In the genomic region with DNA sequence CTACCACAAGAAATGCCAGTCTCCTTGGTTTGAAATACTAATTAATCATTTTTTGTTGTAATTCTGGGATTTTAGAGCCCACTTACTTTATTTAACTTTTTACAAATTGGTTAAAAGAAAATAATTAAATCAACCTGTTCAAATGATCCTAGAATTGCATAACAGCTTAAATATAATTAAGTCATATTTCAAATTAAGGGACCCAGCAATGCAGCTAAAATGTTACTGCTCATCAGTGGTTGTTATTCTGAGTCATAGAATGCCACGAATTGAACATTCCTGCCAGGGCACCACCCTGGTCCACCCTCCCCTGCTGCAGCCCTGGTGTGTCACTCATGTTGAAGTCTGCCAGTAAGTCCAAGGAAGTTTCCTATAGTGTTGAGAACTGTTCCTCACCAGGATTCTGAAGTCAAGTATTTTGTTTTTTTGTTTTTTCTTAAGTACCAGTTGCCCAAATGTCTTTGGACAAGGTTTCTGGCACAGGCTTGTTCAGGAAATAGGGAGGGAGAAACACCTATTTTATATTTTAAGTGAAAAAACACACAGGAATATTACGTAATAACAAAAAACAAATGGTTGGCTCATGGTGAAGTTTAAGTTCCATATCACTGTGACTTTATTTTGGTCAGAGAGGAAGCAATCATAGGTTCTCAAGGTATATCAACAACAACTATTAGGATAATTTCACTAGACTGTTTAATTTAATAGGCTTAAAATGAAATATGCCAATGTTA, we compare ENCODE assay signal across 18 cellular contexts. TPM values are rescaled to one million over a fixed set of nuclear protein-coding genes. Genes with fewer than 3 reads are reported as not detected.
DNase-seq lines count a peak whose midpoint lies in the region; ATAC-seq and TF ChIP-seq lines count a peak whose summit lies in the region.
"Had no signal": no experiment of that assay in that cellular context is flagged by ENCODE, and none has a peak within 500 bp of the region (broad histone marks: within the 10 kb centered on the region; RNA-seq: fewer than 3 reads in every experiment).

No MANE protein-coding gene starts in this region.

- peak in 1 of 4 donors; percentile 36 for ATAC-seq in psoas muscle
- no peak for ATAC-seq in HG03378 (IDR thresholded peaks at IDR 0.05; ENCODE audit: unreplicated experiment)
- ATAC-seq in activated CD4-positive, CD25-positive, alpha-beta regulatory T cell treated with anti-CD3 and anti-CD28 coated beads, Interleukin-2, amount 50 U/mL, for 24 hours, result no peak
- ATAC-seq: stimulated activated naive CD8-positive, alpha-beta T cell treated with anti-CD3 and anti-CD28 coated beads, Interleukin-15, amount 100 ng/mL, for 72 hours had no signal

- H3K9me3 ChIP-seq in psoas muscle, result no peaks in the 10 kb centered on the region
- H3K9me3 ChIP-seq: esophagus muscularis mucosa had no signal

- H3K4me3 ChIP-seq in epithelial cell of esophagus (ENCODE audit: low read length) (no peak overlapping the region), psoas muscle (no peak overlapping the region)
- H3K4me3 ChIP-seq: esophagus muscularis mucosa had no signal

- WGBS in psoas muscle, 3 donors, result 57 to 71% (median 64%) methylated on average over 2 of the region's 2 CpGs

- H3K4me1 ChIP-seq in psoas muscle, result peaks cover 6% of the 10 kb centered on the region

- DNase-seq in H4 (ENCODE audit: low spot score), result peak; percentile 47
- peak; percentile 76 for DNase-seq in NCI-H226
- DNase-seq in epithelial cell of esophagus (ENCODE audit: low read depth), result peak; percentile 93
- DNase-seq in psoas muscle, result peak in 1 of 2 donors; percentile 19
- no peak for DNase-seq in NCI-H1436 treated with DMSO at 0.1 percent for 48 hours (lab: John Stamatoyannopoulos, UW)
- no peak for DNase-seq in HK-2 (ENCODE audit: unreplicated experiment)
- DNase-seq: activated T-cell treated with anti-CD3 and anti-CD28 coated beads, Interleukin-2, amount 50 U/mL, for 24 hours; COR-L47; Kasumi-1; left cardiac atrium; NCI-H446 treated with DMSO at 0.1 percent for 48 hours; occipital lobe; stimulated activated CD4-positive, alpha-beta T cell treated with anti-CD3 and anti-CD28 coated beads, Interleukin-4, amount 100 ng/mL, for 1 hour; stimulated activated naive CD8-positive, alpha-beta T cell treated with anti-CD3 and anti-CD28 coated beads, Interleukin-15, amount 100 ng/mL, for 72 hours; WERI-Rb-1 had no signal

- no peak for TF ChIP-seq CTCF in epithelial cell of esophagus (IDR thresholded peaks at IDR 0.05; ENCODE audit: insufficient read depth, low read depth, low read length, missing control alignments)
- no peak for TF ChIP-seq CTCF in psoas muscle (IDR thresholded peaks at IDR 0.05)

- H3K27ac ChIP-seq in psoas muscle, result peak overlapping the region; percentile 19
- H3K27ac ChIP-seq: WERI-Rb-1 had no signal

- no peaks in the 10 kb centered on the region for H3K27me3 ChIP-seq in psoas muscle (ENCODE audit: insufficient read depth in 3 of 3, low read length in 2 of 3)
- H3K27me3 ChIP-seq: esophagus muscularis mucosa had no signal

- no peaks in the 10 kb centered on the region for H3K36me3 ChIP-seq in psoas muscle (ENCODE audit: insufficient read depth in 1 of 2, low read depth in 1 of 2)
- H3K36me3 ChIP-seq: esophagus muscularis mucosa, WERI-Rb-1 had no signal

- intact Hi-C loops in psoas muscle (cut with DNase I), result loop anchor here in 1 of 2 donors (10.0 kb wide), 1 partner anchor 311 kb away; no protein-coding TSS in a partner anchor

RNA-seq across cellular contexts. Expression of gene ITGA1, which starts 4.3 kb away (rescaled TPM):
- total RNA-seq in H4 (2014; rRNA removed; shearing (Covaris generic)), result 16.0 and 23.8 TPM in 2 replicates
- 10 to 100 TPM; 13.0 to 29.3 (median 17.4) TPM for total RNA-seq in psoas muscle
- polyA plus RNA-seq in psoas muscle, result 1 to 10 TPM; 3.4 to 3.7 (median 3.5) TPM

RNA-seq across cellular contexts. Expression of gene PELO, which starts 4.3 kb away (rescaled TPM):
- total RNA-seq in H4 (2014; rRNA removed; shearing (Covaris generic)), result 24.4 and 25.7 TPM in 2 replicates
- total RNA-seq in psoas muscle, result 10 to 100 TPM; 24.8 to 30.1 (median 25.3) TPM
- polyA plus RNA-seq in psoas muscle, result 10 to 100 TPM; 13.1 to 26.7 (median 26.6) TPM

Comparison
In these comparisons a context has a peak if more than half of its experiments do, and no peak if none do; other contexts are left out.
1. DNase-seq: peak in H4 (single experiment), NCI-H226 (single experiment) and epithelial cell of esophagus (single experiment); none in NCI-H1436 treated with DMSO at 0.1 percent for 48 hours (single experiment) and HK-2 (single experiment).